In genomic region chr19:17243340-17243853, GRCh38 we compare ENCODE assay signal across 7 cellular contexts. TPM values are rescaled to one million over a fixed set of nuclear protein-coding genes. Genes with fewer than 3 reads are reported as not detected.
A peak's percentile ranks its signal among the peaks of the same experiment; 100 is the strongest.
DNase-seq lines count a peak whose midpoint lies in the region; ATAC-seq and TF ChIP-seq lines count a peak whose summit lies in the region.
"Had no signal": no experiment of that assay in that cellular context is flagged by ENCODE, and none has a peak within 500 bp of the region (broad histone marks: within the 10 kb centered on the region; RNA-seq: fewer than 3 reads in every experiment).

No MANE protein-coding gene starts in this region.

- H3K4me1 ChIP-seq in PC-3 (ENCODE audit: insufficient read depth, low read length) (peaks cover 17% of the 10 kb centered on the region), spleen (peaks cover 10 to 55% (median 36%) of the 10 kb centered on the region in 6 donors)

- H3K4me2 ChIP-seq in PC-3 (ENCODE audit: low read length) = peak overlapping the region; percentile 95

- POLR2A ChIA-PET in PC-3 (lab: Charles Lee; ENCODE audit: unreplicated experiment) = no interaction called here

- H3K27me3 ChIP-seq in PC-3 (ENCODE audit: low read length) (no peaks in the 10 kb centered on the region), spleen (replicated peaks in 1 of 7) (peaks cover 0 to 18% (median 0%) of the 10 kb centered on the region in 7 donors)

- no peak for ATAC-seq in PC-3

- peak overlapping the region; percentile 67 for H2AFZ ChIP-seq in PC-3 (ENCODE audit: low read length)

- no TSS peak for BruUV-seq in PC-3 (replicated peaks; lab: Mats Ljungman, UMichigan)

- TF ChIP-seq CTCF in PC-3 (conservative IDR thresholded peaks at IDR 0.05; ENCODE audit: low read depth, low read length) (no peak), fibroblast of pulmonary artery (IDR thresholded peaks at IDR 0.05; ENCODE audit: low read length, missing control alignments) (no peak), spleen (IDR thresholded peaks at IDR 0.05 in 8 of 11, conservative IDR thresholded peaks at IDR 0.05 in 3 of 11) (no peak)

- WGBS in spleen, 5 donors = 66 to 100% (median 67%) methylated on average over 6 to 10 of the region's 10 CpGs

- H3K9me3 ChIP-seq in PC-3 (ENCODE audit: low read length) (no peaks in the 10 kb centered on the region), spleen (no peaks in the 10 kb centered on the region)

- H3K36me3 ChIP-seq in PC-3 (ENCODE audit: low read depth, low read length) (peaks cover 4% of the 10 kb centered on the region; the same call in 1 of the 2 replicates), spleen (peaks cover 0 to 15% (median 0%) of the 10 kb centered on the region in 6 donors)

- H3K27ac ChIP-seq in PC-3 (ENCODE audit: low read length) (no peak overlapping the region; the same call in 1 of the 2 replicates), spleen (peak overlapping the region in 7 of 8 donors; percentile 54 to 84 (median 68))

- peak overlapping the region; percentile 70 for H3K9ac ChIP-seq in PC-3 (ENCODE audit: low read length)

- H3K9me2 ChIP-seq in PC-3 (replicated peaks; ENCODE audit: low read length) = no peaks in the 10 kb centered on the region

- intact Hi-C loops in PC-3 (cut with micrococcal nuclease) (no loop called here), spleen (cut with DNase I; ENCODE audit: low total_unique reads) (no loop called here)

- no peak for TF ChIP-seq POLR2A in spleen (IDR thresholded peaks at IDR 0.05)

- CTCF ChIA-PET in PC-3 (lab: Charles Lee) = interaction anchor here (0.7 to 0.8 kb wide), 2 partner anchors 8 to 18 kb away, joined by 4 to 5 read pairs; no protein-coding TSS in a partner anchor

- H4K20me1 ChIP-seq in PC-3 (ENCODE audit: low read length) = peaks cover 13% of the 10 kb centered on the region

- peaks cover 55% of the 10 kb centered on the region for H3K79me2 ChIP-seq in PC-3 (ENCODE audit: low read length)

- no peaks in the 10 kb centered on the region for H3F3A ChIP-seq in PC-3 (ENCODE audit: low read length, unreplicated experiment)

- DNase-seq in PC-3 (no peak), fibroblast of pulmonary artery (ENCODE audit: low read depth) (no peak), spleen (no peak), HCEC 1CT (no peak), cerebellum (ENCODE audit: low spot score) (no peak)
- no peak for DNase-seq in effector CD8-positive, alpha-beta T cell (lab: John Stamatoyannopoulos, UW)

- H3K4me3 ChIP-seq in PC-3 (ENCODE audit: low read length) (peak overlapping the region; percentile 84), fibroblast of pulmonary artery (replicated peaks; ENCODE audit: low read depth, low read length) (peak overlapping the region; percentile 89), spleen (peak overlapping the region in 7 of 8 donors; percentile 51 to 93 (median 68))

RNA-seq across cellular contexts. Expression of gene NR2F6, which starts 2.3 kb away (rescaled TPM):
- total RNA-seq in PC-3 (2014; rRNA removed) = 134 and 159 TPM in 2 replicates
- 10 to 100 TPM; 11.6 to 15.0 (median 14.5) TPM for total RNA-seq in spleen
- 10 to 100 TPM in 1 of 3 donors, 1 to 10 TPM in 2; 6.6 to 11.9 (median 7.8) TPM for polyA plus RNA-seq in spleen
- total RNA-seq in cerebellum = 9.4 TPM

RNA-seq across cellular contexts. Expression of gene OCEL1, which starts 17.4 kb away (rescaled TPM):
- total RNA-seq in PC-3 (2014; rRNA removed) (5.6 and 9.4 TPM in 2 replicates), spleen (10 to 100 TPM in 6 of 7 donors, 1 to 10 TPM in 1; 7.7 to 28.6 (median 25.4) TPM), cerebellum (2.4 TPM)
- polyA plus RNA-seq in spleen = 10 to 100 TPM; 20.4 to 31.8 (median 24.3) TPM

RNA-seq across cellular contexts. Expression of gene USHBP1, which starts 21.1 kb away (rescaled TPM):
- not detected in 2 replicates for total RNA-seq in PC-3 (2014; rRNA removed)
- total RNA-seq in spleen = 10 to 100 TPM in 2 of 7 donors, 1 to 10 TPM in 5; 4.4 to 16.6 (median 7.6) TPM
- 10 to 100 TPM in 2 of 3 donors, 1 to 10 TPM in 1; 3.1 to 16.6 (median 12.4) TPM for polyA plus RNA-seq in spleen
- total RNA-seq in cerebellum = 1.2 TPM
- total RNA-seq: myocyte had no signal

RNA-seq across cellular contexts. Expression of gene BABAM1, which starts 23.8 kb away (rescaled TPM):
- total RNA-seq in PC-3 (2014; rRNA removed) (196 and 214 TPM in 2 replicates), spleen (10 to 100 TPM; 61.7 to 84.3 (median 71.3) TPM), cerebellum (38.1 TPM)
- 100 to 1,000 TPM in 2 of 3 donors, 10 to 100 TPM in 1; 74.8 to 133 (median 114) TPM for polyA plus RNA-seq in spleen

RNA-seq across cellular contexts. Expression of gene USE1, which starts 28.2 kb away (rescaled TPM):
- 32.5 and 41.5 TPM in 2 replicates for total RNA-seq in PC-3 (2014; rRNA removed)
- 10 to 100 TPM; 17.2 to 30.4 (median 25.9) TPM for total RNA-seq in spleen
- polyA plus RNA-seq in spleen = 10 to 100 TPM; 65.1 to 74.4 (median 65.4) TPM
- 10.9 TPM for total RNA-seq in cerebellum
